15 cellular contexts compared by ENCODE assay signal in genomic region chr9:120902824-120903608, GRCh38. TPM values are rescaled to one million over a fixed set of nuclear protein-coding genes. Genes with fewer than 3 reads are reported as not detected.
A peak's percentile ranks its signal among the peaks of the same experiment; 100 is the strongest.
DNase-seq lines count a peak whose midpoint lies in the region; ATAC-seq lines count a peak whose summit lies in the region.
"Had no signal": no experiment of that assay in that cellular context is flagged by ENCODE, and none has a peak within 500 bp of the region (broad histone marks: within the 10 kb centered on the region; RNA-seq: fewer than 3 reads in every experiment).

No MANE protein-coding gene starts in this region.

- H3K27ac Mint-ChIP-seq in activated T-cell treated with anti-CD3 and anti-CD28 coated beads, Interleukin-2, amount 50 U/mL, for 72 hours: peak overlapping the region; percentile 83
- peak overlapping the region; percentile 93 for H3K27ac Mint-ChIP-seq in activated naive CD8-positive, alpha-beta T cell treated with anti-CD3 and anti-CD28 coated beads, Interleukin-2, amount 10 ng/mL, durations not matched to agents 7 days and 5 days

- peaks cover 11 to 30% of the 10 kb centered on the region in 2 donors for H3K36me3 Mint-ChIP-seq in activated T-cell treated with anti-CD3 and anti-CD28 coated beads, Interleukin-2, amount 50 U/mL, for 72 hours (ENCODE audit: insufficient read depth in 2 of 2)
- peaks cover 46% of the 10 kb centered on the region for H3K36me3 Mint-ChIP-seq in activated naive CD8-positive, alpha-beta T cell treated with anti-CD3 and anti-CD28 coated beads, Interleukin-2, amount 10 ng/mL, durations not matched to agents 7 days and 5 days

- no peaks in the 10 kb centered on the region for H3K27me3 Mint-ChIP-seq in activated T-cell treated with anti-CD3 and anti-CD28 coated beads, Interleukin-2, amount 50 U/mL, for 72 hours (ENCODE audit: low read depth)
- H3K27me3 Mint-ChIP-seq in activated naive CD8-positive, alpha-beta T cell treated with anti-CD3 and anti-CD28 coated beads, Interleukin-2, amount 10 ng/mL, durations not matched to agents 7 days and 5 days: no peaks in the 10 kb centered on the region

- peaks cover 96% of the 10 kb centered on the region for H3K4me1 Mint-ChIP-seq in activated T-cell treated with anti-CD3 and anti-CD28 coated beads, Interleukin-2, amount 50 U/mL, for 72 hours (ENCODE audit: low read depth)
- peaks cover 81% of the 10 kb centered on the region for H3K4me1 Mint-ChIP-seq in activated naive CD8-positive, alpha-beta T cell treated with anti-CD3 and anti-CD28 coated beads, Interleukin-2, amount 10 ng/mL, durations not matched to agents 7 days and 5 days

- H3K4me3 Mint-ChIP-seq in activated T-cell treated with anti-CD3 and anti-CD28 coated beads, Interleukin-2, amount 50 U/mL, for 72 hours: peak overlapping the region; percentile 6 to 35
- peak overlapping the region; percentile 40 for H3K4me3 Mint-ChIP-seq in activated naive CD8-positive, alpha-beta T cell treated with anti-CD3 and anti-CD28 coated beads, Interleukin-2, amount 10 ng/mL, durations not matched to agents 7 days and 5 days

- H3K9me3 Mint-ChIP-seq in activated T-cell treated with anti-CD3 and anti-CD28 coated beads, Interleukin-2, amount 50 U/mL, for 72 hours: no peaks in the 10 kb centered on the region
- H3K9me3 Mint-ChIP-seq in activated naive CD8-positive, alpha-beta T cell treated with anti-CD3 and anti-CD28 coated beads, Interleukin-2, amount 10 ng/mL, durations not matched to agents 7 days and 5 days: no peaks in the 10 kb centered on the region

- no peak for DNase-seq in activated T-cell treated with anti-CD3 and anti-CD28 coated beads, Interleukin-2, amount 50 U/mL, for 72 hours
- no peak for DNase-seq in activated T-cell treated with anti-CD3 and anti-CD28 coated beads for 4 hours
- DNase-seq in NCI-H510A (lab: John Stamatoyannopoulos, UW): peak; percentile 41
- DNase-seq in activated naive CD8-positive, alpha-beta T cell treated with anti-CD3 and anti-CD28 coated beads, Interleukin-2, amount 10 ng/mL, durations not matched to agents 7 days and 5 days: no peak
- no peak for DNase-seq in substantia nigra (lab: John Stamatoyannopoulos, UW)
- no peak for DNase-seq in amygdala (lab: John Stamatoyannopoulos, UW)
- DNase-seq: hypothalamus, NCI-H524 treated with DMSO at 0.1 percent for 48 hours, psoas muscle, T1000, transverse colon had no signal

- ATAC-seq in activated T-cell treated with anti-CD3 and anti-CD28 coated beads, Interleukin-2, amount 50 U/mL, for 72 hours (replicated peaks in 1 of 2): peak; percentile 2 to 6
- ATAC-seq in activated naive CD8-positive, alpha-beta T cell treated with anti-CD3 and anti-CD28 coated beads, Interleukin-2, amount 10 ng/mL, durations not matched to agents 7 days and 5 days (ENCODE audit: low read depth): no peak
- ATAC-seq in GM19023 (IDR thresholded peaks at IDR 0.05; ENCODE audit: unreplicated experiment) (no peak), HG03196 (IDR thresholded peaks at IDR 0.05; ENCODE audit: unreplicated experiment) (no peak)
- ATAC-seq: psoas muscle had no signal

- H3K27ac ChIP-seq in substantia nigra (ENCODE audit: low read depth, low read length, poor library complexity, severe bottlenecking): peak overlapping the region; percentile 55
- H3K27ac ChIP-seq: ascending aorta, psoas muscle, RWPE1 had no signal

- POLR2A ChIA-PET in activated naive CD8-positive, alpha-beta T cell treated with anti-CD3 and anti-CD28 coated beads, Interleukin-2, amount 10 ng/mL, durations not matched to agents 7 days and 5 days (lab: Charles Lee): interaction anchor here (1.0 to 5.9 kb wide), 9 partner anchors 8 to 110 kb away, joined by 3 to 94 read pairs (median 9); partner anchors contain the start of genes FBXW2, PHF19 and TRAF1

RNA-seq across cellular contexts. Expression of gene TRAF1, which starts 23.6 kb away (rescaled TPM):
- 100 to 1,000 TPM in 1 of 2 donors, 10 to 100 TPM in 1; 91.6 to 101 TPM for total RNA-seq in activated T-cell treated with anti-CD3 and anti-CD28 coated beads, Interleukin-2, amount 50 U/mL, for 72 hours
- total RNA-seq in activated naive CD8-positive, alpha-beta T cell treated with anti-CD3 and anti-CD28 coated beads, Interleukin-2, amount 10 ng/mL, durations not matched to agents 7 days and 5 days: 100 to 1,000 TPM in 1 of 2 experiments, 10 to 100 TPM in 1; 97.1 to 102 TPM

RNA-seq across cellular contexts. Expression of gene PHF19, which starts 26.0 kb away (rescaled TPM):
- 100 to 1,000 TPM; 166 to 222 TPM for total RNA-seq in activated T-cell treated with anti-CD3 and anti-CD28 coated beads, Interleukin-2, amount 50 U/mL, for 72 hours
- total RNA-seq in activated naive CD8-positive, alpha-beta T cell treated with anti-CD3 and anti-CD28 coated beads, Interleukin-2, amount 10 ng/mL, durations not matched to agents 7 days and 5 days: 100 to 1,000 TPM; 248 to 253 TPM

Comparison
In these comparisons a context has a peak if more than half of its experiments do, and no peak if none do; other contexts are left out.
1. ATAC-seq: peak in activated T-cell treated with anti-CD3 and anti-CD28 coated beads, Interleukin-2, amount 50 U/mL, for 72 hours (2 of 2); none in activated naive CD8-positive, alpha-beta T cell treated with anti-CD3 and anti-CD28 coated beads, Interleukin-2, amount 10 ng/mL, durations not matched to agents 7 days and 5 days (single experiment), GM19023 (single experiment) and HG03196 (single experiment).